In genomic region chr4:930827-931193, GRCh38 we compare ENCODE assay signal across 8 cellular contexts. TPM values are rescaled to one million over a fixed set of nuclear protein-coding genes. Genes with fewer than 3 reads are reported as not detected.
DNase-seq lines count a peak whose midpoint lies in the region; ATAC-seq, FAIRE-seq and TF ChIP-seq lines count a peak whose summit lies in the region.

No MANE protein-coding gene starts in this region.

- no peak for TF ChIP-seq CTCF in bronchial epithelial cell (IDR thresholded peaks at IDR 0.05; ENCODE audit: insufficient read depth, low read length, severe bottlenecking)

- H3K9ac ChIP-seq in HUES48 (ENCODE audit: low read depth, low read length) = no peak overlapping the region
- peak overlapping the region; percentile 95 to 100 for H3K9ac ChIP-seq in mucosa of rectum (ENCODE audit: low read depth in 1 of 2, low read length in 2 of 2)

- H3K27me3 ChIP-seq in ACC112 (ENCODE audit: insufficient read depth, low read length) (no peaks in the 10 kb centered on the region), HUES48 (ENCODE audit: control insufficient read depth, insufficient read depth, low read length) (no peaks in the 10 kb centered on the region), bronchial epithelial cell (ENCODE audit: control insufficient read depth, insufficient read depth, low read length) (no peaks in the 10 kb centered on the region), mucosa of rectum (ENCODE audit: control insufficient read depth in 2 of 2, insufficient read depth in 2 of 2, low read length in 2 of 2) (no peaks in the 10 kb centered on the region)

- H2AFZ ChIP-seq in ACC112 (ENCODE audit: low read length, unreplicated experiment) = no peak overlapping the region

- peak overlapping the region; percentile 87 for H3K27ac ChIP-seq in ACC112 (ENCODE audit: low read depth, low read length)
- no peak overlapping the region for H3K27ac ChIP-seq in HUES48 (ENCODE audit: low read depth, low read length)
- H3K27ac ChIP-seq in mucosa of rectum (ENCODE audit: low read depth in 2 of 2, low read length in 2 of 2) = peak overlapping the region; percentile 97 to 98

- DNase-seq in bronchial epithelial cell (ENCODE audit: low read depth) = no peak
- DNase-seq in SHP77 treated with DMSO at 0.1 percent for 48 hours (lab: John Stamatoyannopoulos, UW) = no peak
- DNase-seq in HuH-7 (ENCODE audit: low spot score) = no peak

- ATAC-seq in GM21529 (IDR thresholded peaks at IDR 0.05; ENCODE audit: unreplicated experiment) = no peak
- no peak for ATAC-seq in GM19455 (IDR thresholded peaks at IDR 0.05; ENCODE audit: unreplicated experiment)

- peaks cover 9% of the 10 kb centered on the region for H3K4me1 ChIP-seq in ACC112 (ENCODE audit: control insufficient read depth, insufficient read depth, low read length, unreplicated experiment)
- H3K4me1 ChIP-seq in HUES48 (ENCODE audit: control insufficient read depth, insufficient read depth, low read length) = peaks cover 5% of the 10 kb centered on the region
- peaks cover 27 to 28% of the 10 kb centered on the region in 2 donors for H3K4me1 ChIP-seq in mucosa of rectum (ENCODE audit: control insufficient read depth in 2 of 2, insufficient read depth in 2 of 2, low read length in 2 of 2)

- H3K36me3 ChIP-seq in ACC112 (ENCODE audit: insufficient read depth, low read length) (no peaks in the 10 kb centered on the region), HUES48 (ENCODE audit: control insufficient read depth, insufficient read depth, low read length) (no peaks in the 10 kb centered on the region), bronchial epithelial cell (ENCODE audit: control insufficient read depth, insufficient read depth, low read length) (peaks cover 7% of the 10 kb centered on the region), mucosa of rectum (ENCODE audit: control insufficient read depth in 2 of 2, insufficient read depth in 2 of 2, low read length in 2 of 2) (peaks cover 0 to 2% of the 10 kb centered on the region in 2 donors)

- H3K79me2 ChIP-seq in ACC112 (ENCODE audit: control insufficient read depth, insufficient read depth, low read length, unreplicated experiment) = peaks cover 57% of the 10 kb centered on the region

- peak overlapping the region; percentile 96 for H3K4me3 ChIP-seq in ACC112 (ENCODE audit: low read depth, low read length)
- peak overlapping the region; percentile 81 for H3K4me3 ChIP-seq in HUES48 (ENCODE audit: low read depth, low read length)
- peak overlapping the region; percentile 100 for H3K4me3 ChIP-seq in bronchial epithelial cell (ENCODE audit: low read depth, low read length)
- peak overlapping the region; percentile 86 to 98 for H3K4me3 ChIP-seq in mucosa of rectum (ENCODE audit: low read length in 2 of 2)

- H3K9me3 ChIP-seq in HUES48 (ENCODE audit: control insufficient read depth, insufficient read depth, low read length) (no peaks in the 10 kb centered on the region), mucosa of rectum (ENCODE audit: control insufficient read depth in 2 of 2, low read length in 2 of 2) (no peaks in the 10 kb centered on the region)

- FAIRE-seq in bronchial epithelial cell (lab: Jason Lieb, UNC) = no peak

RNA-seq across cellular contexts. Expression of gene GAK, which starts 1.3 kb away (rescaled TPM):
- total RNA-seq in bronchial epithelial cell = 52.9 and 77.1 TPM in 2 replicates

RNA-seq across cellular contexts. Expression of gene TMEM175, which starts 1.4 kb away (rescaled TPM):
- total RNA-seq in bronchial epithelial cell = 3.4 and 10.9 TPM in 2 replicates

RNA-seq across cellular contexts. Expression of gene DGKQ, which starts 42.6 kb away (rescaled TPM):
- total RNA-seq in bronchial epithelial cell = 17.9 and 24.8 TPM in 2 replicates

RNA-seq across cellular contexts. Expression of gene IDUA, which starts 56.0 kb away (rescaled TPM):
- 2.6 and 4.2 TPM in 2 replicates for total RNA-seq in bronchial epithelial cell
